ENCODE assay signal across 18 cellular contexts in the genomic region with DNA sequence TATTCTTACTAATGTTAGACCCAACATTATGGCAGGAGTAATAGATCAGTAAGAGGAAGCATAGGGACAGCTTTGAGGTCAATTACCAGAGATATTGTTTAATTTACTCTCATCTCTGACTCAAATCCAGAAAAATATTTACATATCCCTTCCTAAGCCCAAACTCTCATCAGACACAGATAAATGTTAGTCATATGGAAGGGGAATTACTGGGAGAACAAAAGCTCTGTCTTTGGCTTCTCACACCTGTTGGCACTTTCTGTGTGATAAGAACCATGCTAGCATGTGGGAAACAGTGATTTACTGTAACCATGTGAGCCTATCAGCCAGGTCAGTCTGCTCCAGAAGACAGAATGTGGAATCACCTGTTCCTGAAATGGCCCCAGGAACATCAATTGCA.
DNase-seq lines count a peak whose midpoint lies in the region; ATAC-seq and TF ChIP-seq lines count a peak whose summit lies in the region.
"Had no signal": no experiment of that assay in that cellular context is flagged by ENCODE, and none has a peak within 500 bp of the region (broad histone marks: within the 10 kb centered on the region; RNA-seq: fewer than 3 reads in every experiment).

No MANE protein-coding gene starts in this region.

- H3K27me3 Mint-ChIP-seq in naive thymus-derived CD4-positive, alpha-beta T cell: peaks cover 5 to 22% (median 10%) of the 10 kb centered on the region in 5 donors

- no peaks in the 10 kb centered on the region for H3K9me3 ChIP-seq in naive thymus-derived CD4-positive, alpha-beta T cell (ENCODE audit: control insufficient read depth in 2 of 3, low read length in 3 of 3)
- H3K9me3 ChIP-seq: Caco-2 had no signal

- H3K9me3 Mint-ChIP-seq in naive thymus-derived CD4-positive, alpha-beta T cell: no peaks in the 10 kb centered on the region
- H3K9me3 Mint-ChIP-seq: H9; T-helper 1 cell treated with Interleukin-12 subunit alpha and Interleukin-12 subunit beta and Interleukin-4 antibody, amounts not matched to agents 30 μg/mL and 1 μg/mL, for 36 hours had no signal

- POLR2A ChIA-PET in naive thymus-derived CD4-positive, alpha-beta T cell (lab: Charles Lee): no interaction called here

- no peaks in the 10 kb centered on the region for H3K4me1 Mint-ChIP-seq in naive thymus-derived CD4-positive, alpha-beta T cell

- H3K4me3 ChIP-seq in naive thymus-derived CD4-positive, alpha-beta T cell (ENCODE audit: low read length): no peak overlapping the region

- H3K36me3 ChIP-seq in naive thymus-derived CD4-positive, alpha-beta T cell (ENCODE audit: control insufficient read depth in 2 of 3, insufficient read depth in 3 of 3, low read length in 3 of 3): no peaks in the 10 kb centered on the region

- H3K27ac ChIP-seq in foreskin keratinocyte: peak overlapping the region; percentile 14
- H3K27ac ChIP-seq in naive thymus-derived CD4-positive, alpha-beta T cell (ENCODE audit: low read depth, low read length): no peak overlapping the region
- H3K27ac ChIP-seq: 22Rv1 had no signal

- peaks cover 0 to 2% (median 0%) of the 10 kb centered on the region in 5 donors for H3K36me3 Mint-ChIP-seq in naive thymus-derived CD4-positive, alpha-beta T cell

- peaks cover 12% of the 10 kb centered on the region for H3K4me1 ChIP-seq in foreskin keratinocyte
- H3K4me1 ChIP-seq in naive thymus-derived CD4-positive, alpha-beta T cell (ENCODE audit: control insufficient read depth in 2 of 2, insufficient read depth in 2 of 2, low read length in 2 of 2): no peaks in the 10 kb centered on the region
- H3K4me1 ChIP-seq: Caco-2 had no signal

- H3K27me3 ChIP-seq in foreskin keratinocyte: no peaks in the 10 kb centered on the region
- no peaks in the 10 kb centered on the region for H3K27me3 ChIP-seq in naive thymus-derived CD4-positive, alpha-beta T cell (ENCODE audit: control insufficient read depth in 2 of 2, insufficient read depth in 2 of 2, low read length in 2 of 2)

- TF ChIP-seq CTCF in foreskin keratinocyte (conservative IDR thresholded peaks at IDR 0.05): no peak

- no peak overlapping the region for H3K4me3 Mint-ChIP-seq in naive thymus-derived CD4-positive, alpha-beta T cell
- H3K4me3 Mint-ChIP-seq: H9; T-helper 1 cell treated with Interleukin-12 subunit alpha and Interleukin-12 subunit beta and Interleukin-4 antibody, amounts not matched to agents 30 μg/mL and 1 μg/mL, for 36 hours had no signal

- ATAC-seq in foreskin keratinocyte: peak; percentile 63
- no peak for ATAC-seq in HG03095 (IDR thresholded peaks at IDR 0.05; ENCODE audit: unreplicated experiment)
- no peak for ATAC-seq in naive thymus-derived CD4-positive, alpha-beta T cell
- ATAC-seq: SK-N-SH treated with all-trans-retinoic acid at 6 μM for 48 hours had no signal

- H3K27ac Mint-ChIP-seq in naive thymus-derived CD4-positive, alpha-beta T cell: no peak overlapping the region
- H3K27ac Mint-ChIP-seq: H9; T-helper 1 cell treated with Interleukin-12 subunit alpha and Interleukin-12 subunit beta and Interleukin-4 antibody, amounts not matched to agents 30 μg/mL and 1 μg/mL, for 36 hours had no signal

- intact Hi-C loops in naive thymus-derived CD4-positive, alpha-beta T cell (cut with micrococcal nuclease): no loop called here

- CTCF ChIA-PET in naive thymus-derived CD4-positive, alpha-beta T cell (lab: Charles Lee): no interaction called here

- DNase-seq in DMS153 (lab: John Stamatoyannopoulos, UW) (peak; percentile 45), DMS153 treated with DMSO at 0.1 percent for 48 hours (lab: John Stamatoyannopoulos, UW; ENCODE audit: unreplicated experiment) (no peak), LHCN-M2 (ENCODE audit: low read depth) (peak; percentile 76), NCI-H748 treated with DMSO at 0.1 percent for 48 hours (lab: John Stamatoyannopoulos, UW) (peak; percentile 20), foreskin keratinocyte (no peak), Ammon's horn (ENCODE audit: low spot score) (no peak)
- no peak for DNase-seq in naive thymus-derived CD4-positive, alpha-beta T cell
- DNase-seq: C1 segment of cervical spinal cord, Caco-2, H9, NCI-H1048, NCI-H2227 treated with DMSO at 0.1 percent for 48 hours, NCI-H524 treated with DMSO at 0.1 percent for 48 hours, Right ventricle myocardium superior had no signal

Comparison
In these comparisons a context has a peak if more than half of its experiments do, and no peak if none do; other contexts are left out.
1. DNase-seq: peak in DMS153 (single experiment), LHCN-M2 (single experiment) and NCI-H748 treated with DMSO at 0.1 percent for 48 hours (single experiment); none in DMS153 treated with DMSO at 0.1 percent for 48 hours (single experiment), foreskin keratinocyte (0 of 2), Ammon's horn (single experiment) and naive thymus-derived CD4-positive, alpha-beta T cell (0 of 9).